ENCODE assay signal across 1 cellular context in genomic region chr15:85749261-85750151, GRCh38.
TF ChIP-seq lines count a peak whose summit lies in the region.

No MANE protein-coding gene starts in this region.

TF ChIP-seq in HepG2, 621 proteins besides CTCF, POLR2A, EP300 and RAD21 (continued from another document):
- TF ChIP-seq ZGPAT (CRISPR knock-in tag; IDR thresholded peaks at IDR 0.05) (no peak), ZSCAN31 (CRISPR knock-in tag; IDR thresholded peaks at IDR 0.05; ENCODE audit: low read depth) (no peak), EED (CRISPR knock-in tag; IDR thresholded peaks at IDR 0.05) (no peak), SOX5 (CRISPR knock-in tag; IDR thresholded peaks at IDR 0.05; ENCODE audit: borderline replicate concordance) (no peak), TEAD2 (CRISPR knock-in tag; IDR thresholded peaks at IDR 0.05) (no peak)
TF ChIP-seq in HepG2: peak in this region for 0.
